18 cellular contexts compared by ENCODE assay signal in the genomic region with DNA sequence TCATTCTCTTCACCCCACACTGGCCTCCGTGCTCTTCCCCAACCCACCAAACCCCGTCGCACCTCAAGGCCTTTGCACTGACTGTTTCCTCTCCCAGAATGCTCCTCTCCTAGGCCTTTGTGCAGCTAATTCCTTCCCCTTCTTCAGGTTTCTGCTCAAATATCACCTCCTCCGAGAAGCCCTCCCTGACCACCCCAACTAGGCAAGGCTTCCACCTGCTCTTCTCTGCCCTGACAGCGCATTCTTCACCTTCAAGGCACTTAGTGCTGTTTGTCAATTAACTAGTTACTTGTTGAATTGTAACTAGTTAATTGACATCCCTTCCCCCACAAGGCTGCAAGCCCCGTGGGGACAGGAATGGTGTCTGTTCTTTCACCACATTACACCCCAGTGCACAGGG. TPM values are rescaled to one million over a fixed set of nuclear protein-coding genes. Genes with fewer than 3 reads are reported as not detected.
A peak's percentile ranks its signal among the peaks of the same experiment; 100 is the strongest.
DNase-seq lines count a peak whose midpoint lies in the region; ATAC-seq, FAIRE-seq and TF ChIP-seq lines count a peak whose summit lies in the region.
"Had no signal": no experiment of that assay in that cellular context is flagged by ENCODE, and none has a peak within 500 bp of the region (broad histone marks: within the 10 kb centered on the region; RNA-seq: fewer than 3 reads in every experiment).

No MANE protein-coding gene starts in this region.

- no peak for TF ChIP-seq RAD21 in H1 (IDR thresholded peaks at IDR 0.05 in 1 of 2, conservative IDR thresholded peaks at IDR 0.05 in 1 of 2; ENCODE audit: low read depth in 2 of 2, low read length in 2 of 2)

- no peaks in the 10 kb centered on the region for H3K9me3 Mint-ChIP-seq in stimulated activated effector memory CD8-positive, alpha-beta T cell treated with anti-CD3 and anti-CD28 coated beads, Interleukin-12 subunit alpha, Interleukin-12 subunit beta, amount 100 ng/mL, for 72 hours
- no peaks in the 10 kb centered on the region for H3K9me3 Mint-ChIP-seq in activated T-cell treated with anti-CD3 and anti-CD28 coated beads, Interleukin-2, amount 50 U/mL, for 24 hours
- H3K9me3 Mint-ChIP-seq in H9, result no peaks in the 10 kb centered on the region
- H3K9me3 Mint-ChIP-seq: CD4-positive, alpha-beta T cell had no signal

- TF ChIP-seq POLR2A in H1 (IDR thresholded peaks at IDR 0.05; ENCODE audit: control extremely low read depth in 1 of 2, low read depth in 2 of 2, low read length in 2 of 2), result no peak

- H4K91ac ChIP-seq in H1 (replicated peaks; ENCODE audit: insufficient read length, low read length) (no peak overlapping the region), H9 (ENCODE audit: insufficient read length, low read depth, low read length) (no peak overlapping the region)

- H2BK12ac ChIP-seq in H1 (ENCODE audit: low read depth, low read length) (no peak overlapping the region), H9 (ENCODE audit: insufficient read length, low read depth, low read length) (no peak overlapping the region)

- peaks cover 0 to 5% (median 2%) of the 10 kb centered on the region in 4 experiments; a peak in 4 of 7 replicates for H3K4me1 ChIP-seq in H1 (replicated peaks in 1 of 4; ENCODE audit: control insufficient read depth in 3 of 4, insufficient read depth in 4 of 4, low read length in 3 of 4)
- no peaks in the 10 kb centered on the region for H3K4me1 ChIP-seq in H9 (ENCODE audit: insufficient read depth, low read length)

- H3K9ac ChIP-seq in H1 (replicated peaks in 1 of 4; ENCODE audit: extremely low read depth in 1 of 4, low read depth in 3 of 4, low read length in 3 of 4) (no peak overlapping the region), H9 (ENCODE audit: extremely low read depth, insufficient read length, low read length) (no peak overlapping the region)

- TF ChIP-seq EP300 in H1 (IDR thresholded peaks at IDR 0.05; ENCODE audit: borderline replicate concordance in 1 of 2, low read depth in 2 of 2, low read length in 2 of 2), result no peak

- H3K14ac ChIP-seq in H1 (ENCODE audit: insufficient read length) (no peak overlapping the region), H9 (ENCODE audit: insufficient read depth, low read length) (no peak overlapping the region)

- no peak overlapping the region for H3K4me3 ChIP-seq in H1 (ENCODE audit: extremely low read depth in 1 of 4, insufficient read depth in 2 of 4, low read depth in 3 of 4, low read length in 4 of 4)

- POLR2A ChIA-PET in H1 (lab: Charles Lee; ENCODE audit: partially characterized antibody), result no interaction called here

- CTCF ChIA-PET in H1 (lab: Charles Lee; ENCODE audit: partially characterized antibody), result interaction anchor here (1.0 to 3.7 kb wide), 7 partner anchors 10 to 79 kb away, joined by 3 to 33 read pairs (median 6); no protein-coding TSS in a partner anchor

- intact Hi-C loops in Right ventricle myocardium inferior (cut with DNase I), result no loop called here
- intact Hi-C loops in cardiac septum (cut with DNase I), result no loop called here

- 88% methylated on average over 6 of the region's 6 CpGs; no CpG with 5 or more reads in 1 of the 2 experiments for WGBS in H1 (ENCODE audit: extremely low coverage in 1 of 2, insufficient coverage in 1 of 2, insufficient read length in 1 of 2, insufficient replicate concordance in 2 of 2, low coverage in 1 of 2, low lambda C conversion rate in 2 of 2, missing lambda C conversion rate in 1 of 2), 2 experiments
- no CpG with 5 or more reads among the region's 6 CpGs for WGBS in H9 (ENCODE audit: extremely low coverage, insufficient read length, low lambda C conversion rate)

- H3K4me1 Mint-ChIP-seq in stimulated activated effector memory CD8-positive, alpha-beta T cell treated with anti-CD3 and anti-CD28 coated beads, Interleukin-12 subunit alpha, Interleukin-12 subunit beta, amount 100 ng/mL, for 72 hours, result peaks cover 5% of the 10 kb centered on the region
- H3K4me1 Mint-ChIP-seq in activated T-cell treated with anti-CD3 and anti-CD28 coated beads, Interleukin-2, amount 50 U/mL, for 24 hours (ENCODE audit: low read depth), result no peaks in the 10 kb centered on the region
- H3K4me1 Mint-ChIP-seq in H9, result peaks cover 6 to 22% of the 10 kb centered on the region in 2 experiments

- H3K9me3 ChIP-seq in H1 (ENCODE audit: insufficient read depth in 2 of 2, low read depth in 1 of 2, low read length in 1 of 2), result no peaks in the 10 kb centered on the region
- H3K9me3 ChIP-seq in H9 (ENCODE audit: control insufficient read depth, low read depth, low read length), result no peaks in the 10 kb centered on the region

- H3K23me2 ChIP-seq in H1 (ENCODE audit: low read depth, low read length) (no peaks in the 10 kb centered on the region; the same call in 1 of the 2 replicates), H9 (ENCODE audit: insufficient read length, low read depth, low read length, poor library complexity, severe bottlenecking) (no peaks in the 10 kb centered on the region)

- FAIRE-seq in H1 (lab: Jason Lieb, UNC), result no peak
- FAIRE-seq: G401.6, GM12891, HTR-8/SVneo had no signal

- no peaks in the 10 kb centered on the region for H4K20me1 ChIP-seq in H1 (replicated peaks in 1 of 2; ENCODE audit: control insufficient read depth in 1 of 2, insufficient read depth in 2 of 2, low read length in 2 of 2)
- no peaks in the 10 kb centered on the region for H4K20me1 ChIP-seq in H9 (ENCODE audit: control insufficient read depth, insufficient read depth, insufficient read length)

- H2BK20ac ChIP-seq in H1 (ENCODE audit: low read length), result no peak overlapping the region
- no peak overlapping the region for H2BK20ac ChIP-seq in H9 (ENCODE audit: low read depth, low read length, poor library complexity, severe bottlenecking)

- H2BK5ac ChIP-seq in H1 (ENCODE audit: low read depth, low read length) (no peak overlapping the region), H9 (ENCODE audit: insufficient read length, low read length) (no peak overlapping the region)

- peak overlapping the region; percentile 75 for H3K27ac Mint-ChIP-seq in stimulated activated effector memory CD8-positive, alpha-beta T cell treated with anti-CD3 and anti-CD28 coated beads, Interleukin-12 subunit alpha, Interleukin-12 subunit beta, amount 100 ng/mL, for 72 hours
- no peak overlapping the region for H3K27ac Mint-ChIP-seq in activated T-cell treated with anti-CD3 and anti-CD28 coated beads, Interleukin-2, amount 50 U/mL, for 24 hours
- no peak overlapping the region for H3K27ac Mint-ChIP-seq in H9
- H3K27ac Mint-ChIP-seq: CD4-positive, alpha-beta T cell had no signal

- H3K18ac ChIP-seq in H1 (ENCODE audit: extremely low read depth, low read length) (no peak overlapping the region), H9 (ENCODE audit: insufficient read length, low read depth, low read length) (no peak overlapping the region)

- no peak overlapping the region for H3K4me3 Mint-ChIP-seq in stimulated activated effector memory CD8-positive, alpha-beta T cell treated with anti-CD3 and anti-CD28 coated beads, Interleukin-12 subunit alpha, Interleukin-12 subunit beta, amount 100 ng/mL, for 72 hours
- H3K4me3 Mint-ChIP-seq in activated T-cell treated with anti-CD3 and anti-CD28 coated beads, Interleukin-2, amount 50 U/mL, for 24 hours, result no peak overlapping the region
- H3K4me3 Mint-ChIP-seq in H9, result no peak overlapping the region
- H3K4me3 Mint-ChIP-seq: CD4-positive, alpha-beta T cell had no signal

- no peaks in the 10 kb centered on the region for H3K79me2 ChIP-seq in H1 (ENCODE audit: control insufficient read depth in 1 of 2, insufficient read depth in 2 of 2, low read length in 2 of 2)
- no peaks in the 10 kb centered on the region for H3K79me2 ChIP-seq in H9 (ENCODE audit: insufficient read depth, low read length)

- H2AK5ac ChIP-seq in H1 (ENCODE audit: low read depth, low read length) (no peak overlapping the region), H9 (ENCODE audit: insufficient read length, low read length) (no peak overlapping the region)

- ATAC-seq in Right ventricle myocardium inferior, result no peak
- ATAC-seq in stimulated activated effector memory CD8-positive, alpha-beta T cell treated with anti-CD3 and anti-CD28 coated beads, Interleukin-12 subunit alpha, Interleukin-12 subunit beta, amount 100 ng/mL, for 72 hours, result no peak

- TF ChIP-seq CTCF in H1 (IDR thresholded peaks at IDR 0.05; ENCODE audit: control extremely low read depth in 1 of 3, insufficient read depth in 1 of 3, low read depth in 1 of 3, low read length in 3 of 3) (no peak), H9 (conservative IDR thresholded peaks at IDR 0.05) (no peak)

- H3K4ac ChIP-seq in H1 (replicated peaks; ENCODE audit: insufficient read length, low read depth, low read length) (no peak overlapping the region), H9 (ENCODE audit: low read depth, low read length) (no peak overlapping the region)

- no peaks in the 10 kb centered on the region for H3K36me3 ChIP-seq in H1 (ENCODE audit: control insufficient read depth in 2 of 4, insufficient read depth in 4 of 4, low read length in 3 of 4)

- no peak overlapping the region for H3K23ac ChIP-seq in H1 (ENCODE audit: insufficient read length)
- no peak overlapping the region for H3K23ac ChIP-seq in H9 (ENCODE audit: insufficient read length, low read depth, low read length)

- H3K27ac ChIP-seq in H1 (ENCODE audit: low read depth, low read length), result no peak overlapping the region
- no peak overlapping the region for H3K27ac ChIP-seq in H9 (ENCODE audit: insufficient read length, low read depth, low read length)
- H3K27ac ChIP-seq: 22Rv1 had no signal

- peaks cover 21% of the 10 kb centered on the region for H3K27me3 Mint-ChIP-seq in activated T-cell treated with anti-CD3 and anti-CD28 coated beads, Interleukin-2, amount 50 U/mL, for 24 hours
- peaks cover 17% of the 10 kb centered on the region for H3K27me3 Mint-ChIP-seq in H9 (ENCODE audit: low read depth)

- no peak overlapping the region for H3T11ph ChIP-seq in H9 (ENCODE audit: low read length)

- no peak overlapping the region for H3K56ac ChIP-seq in H1 (replicated peaks; ENCODE audit: insufficient read length, low read depth, low read length)
- H3K56ac ChIP-seq in H9 (ENCODE audit: insufficient read length, low read depth, low read length), result no peak overlapping the region

- H2BK120ac ChIP-seq in H1 (replicated peaks; ENCODE audit: low read depth, low read length), result no peak overlapping the region
- H2BK120ac ChIP-seq in H9 (ENCODE audit: low read depth, low read length, poor library complexity, severe bottlenecking), result no peak overlapping the region

- H4K5ac ChIP-seq in H1 (ENCODE audit: insufficient read length, low read depth, low read length) (no peak overlapping the region), H9 (ENCODE audit: insufficient read length, low read depth, low read length) (no peak overlapping the region)

- peak; percentile 1 for DNase-seq in Right ventricle myocardium inferior (ENCODE audit: missing footprints)
- no peak for DNase-seq in cardiac septum (ENCODE audit: low spot score)
- DNase-seq in H1 (ENCODE audit: low read depth in 1 of 2, low spot score in 2 of 2), result no peak
- no peak for DNase-seq in stimulated activated effector memory CD8-positive, alpha-beta T cell treated with anti-CD3 and anti-CD28 coated beads, Interleukin-12 subunit alpha, Interleukin-12 subunit beta, amount 100 ng/mL, for 72 hours (ENCODE audit: low spot score in 2 of 2)
- DNase-seq in activated T-cell treated with anti-CD3 and anti-CD28 coated beads, Interleukin-2, amount 50 U/mL, for 24 hours, result no peak
- DNase-seq in H9, result no peak
- DNase-seq: AML-193; C1 segment of cervical spinal cord; Calu3; CD4-positive, alpha-beta T cell; DMS 273 treated with DMSO at 0.1 percent for 48 hours; DMS79; GOT3; HCEC 1CT had no signal

- H3K27me3 ChIP-seq in H1 (replicated peaks in 1 of 4; ENCODE audit: control insufficient read depth in 3 of 4, extremely low read depth in 1 of 4, insufficient read depth in 3 of 4, low read length in 3 of 4) (no peaks in the 10 kb centered on the region), H9 (ENCODE audit: insufficient read depth, low read length) (no peaks in the 10 kb centered on the region)

- no peak overlapping the region for H4K8ac ChIP-seq in H1 (ENCODE audit: extremely low read depth, insufficient read depth, low read length)
- no peak overlapping the region for H4K8ac ChIP-seq in H9 (replicated peaks; ENCODE audit: insufficient read length, low read depth, low read length)

- no peak overlapping the region for H3K4me2 ChIP-seq in H1 (ENCODE audit: insufficient read depth in 1 of 2, low read depth in 2 of 2, low read length in 2 of 2)
- no peak overlapping the region for H3K4me2 ChIP-seq in H9 (ENCODE audit: insufficient read depth, insufficient read length, low read length)

- H3K79me1 ChIP-seq in H1 (ENCODE audit: low read depth, low read length) (no peaks in the 10 kb centered on the region), H9 (ENCODE audit: insufficient read depth, low read depth, low read length, poor library complexity, severe bottlenecking) (no peaks in the 10 kb centered on the region)

- H2AFZ ChIP-seq in H1 (ENCODE audit: low read length), result no peak overlapping the region
- H2AFZ ChIP-seq in H9 (ENCODE audit: low read length), result no peak overlapping the region

- H2BK15ac ChIP-seq in H1 (ENCODE audit: low read length), result 0 out of 2 replicates have a peak overlapping the region, but pooled peaks have one; percentile 8
- H2BK15ac ChIP-seq in H9 (ENCODE audit: low read depth, low read length), result no peak overlapping the region

- no peaks in the 10 kb centered on the region for H3K36me3 Mint-ChIP-seq in stimulated activated effector memory CD8-positive, alpha-beta T cell treated with anti-CD3 and anti-CD28 coated beads, Interleukin-12 subunit alpha, Interleukin-12 subunit beta, amount 100 ng/mL, for 72 hours
- H3K36me3 Mint-ChIP-seq in activated T-cell treated with anti-CD3 and anti-CD28 coated beads, Interleukin-2, amount 50 U/mL, for 24 hours (ENCODE audit: low read depth), result no peaks in the 10 kb centered on the region
- no peaks in the 10 kb centered on the region for H3K36me3 Mint-ChIP-seq in H9 (ENCODE audit: insufficient read depth in 1 of 3, low read depth in 3 of 3)

RNA-seq across cellular contexts. Expression of gene NCCRP1, which starts 7.8 kb away (rescaled TPM):
- total RNA-seq in Right ventricle myocardium inferior (not detected), cardiac septum (not detected), H9 (2021) (1.9 and 2.7 TPM in 2 replicates)
- total RNA-seq in H1 (2021; fragmentation: NEBNext Ultra II Directional; extraction: Animal tissue kit (Norgen Biotek cat#: 25700)), result 2.8 and 3.2 TPM in 2 replicates
- polyA plus RNA-seq in H1 (2011; rRNA removed), result 7.9 and 11.2 TPM in 2 replicates
- polyA plus RNA-seq in H1 (2011; cell fraction: cytosol; rRNA removed), result 3.8 TPM
- 3.1 TPM for polyA plus RNA-seq in H1 (2011; cell fraction: nucleus; rRNA removed)
- 1.9 to 4.0 TPM (median 2.6 TPM) in 4 replicates for polyA plus RNA-seq in H1 (2012, experiment 1 of 2)
- polyA plus RNA-seq in H1 (2012, experiment 2 of 2), result 2.5 TPM
- 2.1 TPM for polyA plus RNA-seq in H1 (2013, experiment 1 of 2)
- polyA plus RNA-seq in H1 (2013, experiment 2 of 2), result 2.4 TPM
- polyA minus RNA-seq in H1 (2011; rRNA and poly(A)+ RNA removed), result 1.7 and 3.1 TPM in 2 replicates
- polyA minus RNA-seq in H1 (2011; cell fraction: cytosol; rRNA and poly(A)+ RNA removed), result 2.6 TPM
- 1.00 TPM for polyA minus RNA-seq in H1 (2011; cell fraction: nucleus; rRNA and poly(A)+ RNA removed)
- total RNA-seq: CD4-positive, alpha-beta T cell had no signal

RNA-seq across cellular contexts. Expression of gene SYCN, which starts 15.1 kb away (rescaled TPM):
- not detected for total RNA-seq in Right ventricle myocardium inferior
- not detected for total RNA-seq in cardiac septum
- not detected in 2 replicates for total RNA-seq in H1 (2021; fragmentation: NEBNext Ultra II Directional; extraction: Animal tissue kit (Norgen Biotek cat#: 25700))
- not detected in 2 replicates for polyA plus RNA-seq in H1 (2011; rRNA removed)
- polyA plus RNA-seq in H1 (2011; cell fraction: cytosol; rRNA removed), result not detected
- polyA plus RNA-seq in H1 (2011; cell fraction: nucleus; rRNA removed), result not detected
- polyA plus RNA-seq in H1 (2012, experiment 1 of 2), result not detected in 4 replicates
- polyA plus RNA-seq in H1 (2012, experiment 2 of 2), result not detected
- not detected for polyA plus RNA-seq in H1 (2013, experiment 1 of 2)
- polyA plus RNA-seq in H1 (2013, experiment 2 of 2), result not detected
- polyA minus RNA-seq in H1 (2011; rRNA and poly(A)+ RNA removed), result not detected in 2 replicates
- not detected for polyA minus RNA-seq in H1 (2011; cell fraction: cytosol; rRNA and poly(A)+ RNA removed)
- polyA minus RNA-seq in H1 (2011; cell fraction: nucleus; rRNA and poly(A)+ RNA removed), result not detected
- not detected in 2 replicates for total RNA-seq in H9 (2021)
- total RNA-seq: Calu3; CD4-positive, alpha-beta T cell had no signal

RNA-seq across cellular contexts. Expression of gene IFNL3, which starts 55.8 kb away (rescaled TPM):
- total RNA-seq in Right ventricle myocardium inferior, result not detected
- total RNA-seq in cardiac septum, result not detected
- total RNA-seq in H1 (2021; fragmentation: NEBNext Ultra II Directional; extraction: Animal tissue kit (Norgen Biotek cat#: 25700)), result not detected in 2 replicates
- 0.11 TPM in 1 of 2 replicates, not detected in the other for polyA plus RNA-seq in H1 (2011; rRNA removed)
- not detected for polyA plus RNA-seq in H1 (2011; cell fraction: cytosol; rRNA removed)
- not detected for polyA plus RNA-seq in H1 (2011; cell fraction: nucleus; rRNA removed)
- polyA plus RNA-seq in H1 (2012, experiment 1 of 2), result not detected in 4 replicates
- polyA plus RNA-seq in H1 (2012, experiment 2 of 2), result not detected
- not detected for polyA plus RNA-seq in H1 (2013, experiment 1 of 2)
- polyA plus RNA-seq in H1 (2013, experiment 2 of 2), result not detected
- polyA minus RNA-seq in H1 (2011; rRNA and poly(A)+ RNA removed), result not detected in 2 replicates
- not detected for polyA minus RNA-seq in H1 (2011; cell fraction: cytosol; rRNA and poly(A)+ RNA removed)
- not detected for polyA minus RNA-seq in H1 (2011; cell fraction: nucleus; rRNA and poly(A)+ RNA removed)
- not detected in 2 replicates for total RNA-seq in H9 (2021)
- total RNA-seq: Calu3; CD4-positive, alpha-beta T cell had no signal

RNA-seq across cellular contexts. Expression of gene IFNL4, which starts 59.7 kb away (rescaled TPM):
- total RNA-seq in Right ventricle myocardium inferior (not detected), cardiac septum (not detected), H9 (2021) (not detected in 2 replicates)
- total RNA-seq in H1 (2021; fragmentation: NEBNext Ultra II Directional; extraction: Animal tissue kit (Norgen Biotek cat#: 25700)), result not detected in 2 replicates
- polyA plus RNA-seq in H1 (2011; rRNA removed), result not detected in 2 replicates
- polyA plus RNA-seq in H1 (2011; cell fraction: cytosol; rRNA removed), result 0.06 TPM
- 0.10 TPM for polyA plus RNA-seq in H1 (2011; cell fraction: nucleus; rRNA removed)
- not detected in 4 replicates for polyA plus RNA-seq in H1 (2012, experiment 1 of 2)
- not detected for polyA plus RNA-seq in H1 (2012, experiment 2 of 2)
- polyA plus RNA-seq in H1 (2013, experiment 1 of 2), result 0.04 TPM
- not detected for polyA plus RNA-seq in H1 (2013, experiment 2 of 2)
- polyA minus RNA-seq in H1 (2011; rRNA and poly(A)+ RNA removed), result not detected in 2 replicates
- not detected for polyA minus RNA-seq in H1 (2011; cell fraction: cytosol; rRNA and poly(A)+ RNA removed)
- not detected for polyA minus RNA-seq in H1 (2011; cell fraction: nucleus; rRNA and poly(A)+ RNA removed)
- total RNA-seq: Calu3; CD4-positive, alpha-beta T cell had no signal
